ENCODE assay signal across 1 cellular context in the genomic region with DNA sequence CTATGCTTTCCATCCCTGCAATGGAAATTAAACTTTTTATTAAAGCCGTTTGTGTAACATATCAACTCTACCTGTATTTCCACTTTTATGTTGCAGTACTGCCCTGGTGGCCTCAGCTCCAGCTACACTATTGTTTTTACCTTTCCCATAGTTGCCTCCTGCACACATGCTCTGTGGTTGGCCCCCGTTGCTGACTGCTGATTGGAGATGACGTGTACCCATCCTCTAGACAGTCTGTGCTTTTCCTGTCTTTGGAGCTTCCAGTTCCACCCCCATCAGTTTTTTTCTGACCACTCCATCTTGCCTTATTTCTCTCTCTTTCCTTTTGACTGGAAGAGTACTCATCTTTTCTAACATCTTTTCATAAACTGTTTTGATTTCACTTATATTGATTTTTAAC.
TF ChIP-seq lines count a peak whose summit lies in the region.

No MANE protein-coding gene starts in this region.

TF ChIP-seq in WTC11, 78 proteins besides CTCF, POLR2A, EP300 and RAD21 (continued from another document):
- TF ChIP-seq ARID4B (CRISPR knock-in tag; IDR thresholded peaks at IDR 0.05; ENCODE audit: borderline replicate concordance): no peak
